1 cellular context compared by ENCODE assay signal in genomic region chr9:113221003-113221799, GRCh38.
TF ChIP-seq lines count a peak whose summit lies in the region.

A gene with protein sequence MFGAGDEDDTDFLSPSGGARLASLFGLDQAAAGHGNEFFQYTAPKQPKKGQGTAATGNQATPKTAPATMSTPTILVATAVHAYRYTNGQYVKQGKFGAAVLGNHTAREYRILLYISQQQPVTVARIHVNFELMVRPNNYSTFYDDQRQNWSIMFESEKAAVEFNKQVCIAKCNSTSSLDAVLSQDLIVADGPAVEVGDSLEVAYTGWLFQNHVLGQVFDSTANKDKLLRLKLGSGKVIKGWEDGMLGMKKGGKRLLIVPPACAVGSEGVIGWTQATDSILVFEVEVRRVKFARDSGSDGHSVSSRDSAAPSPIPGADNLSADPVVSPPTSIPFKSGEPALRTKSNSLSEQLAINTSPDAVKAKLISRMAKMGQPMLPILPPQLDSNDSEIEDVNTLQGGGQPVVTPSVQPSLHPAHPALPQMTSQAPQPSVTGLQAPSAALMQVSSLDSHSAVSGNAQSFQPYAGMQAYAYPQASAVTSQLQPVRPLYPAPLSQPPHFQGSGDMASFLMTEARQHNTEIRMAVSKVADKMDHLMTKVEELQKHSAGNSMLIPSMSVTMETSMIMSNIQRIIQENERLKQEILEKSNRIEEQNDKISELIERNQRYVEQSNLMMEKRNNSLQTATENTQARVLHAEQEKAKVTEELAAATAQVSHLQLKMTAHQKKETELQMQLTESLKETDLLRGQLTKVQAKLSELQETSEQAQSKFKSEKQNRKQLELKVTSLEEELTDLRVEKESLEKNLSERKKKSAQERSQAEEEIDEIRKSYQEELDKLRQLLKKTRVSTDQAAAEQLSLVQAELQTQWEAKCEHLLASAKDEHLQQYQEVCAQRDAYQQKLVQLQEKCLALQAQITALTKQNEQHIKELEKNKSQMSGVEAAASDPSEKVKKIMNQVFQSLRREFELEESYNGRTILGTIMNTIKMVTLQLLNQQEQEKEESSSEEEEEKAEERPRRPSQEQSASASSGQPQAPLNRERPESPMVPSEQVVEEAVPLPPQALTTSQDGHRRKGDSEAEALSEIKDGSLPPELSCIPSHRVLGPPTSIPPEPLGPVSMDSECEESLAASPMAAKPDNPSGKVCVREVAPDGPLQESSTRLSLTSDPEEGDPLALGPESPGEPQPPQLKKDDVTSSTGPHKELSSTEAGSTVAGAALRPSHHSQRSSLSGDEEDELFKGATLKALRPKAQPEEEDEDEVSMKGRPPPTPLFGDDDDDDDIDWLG (minus strand): TSS chr9:113221277. CDS start chr9:113221243, 34 bp downstream.
Gene SLC31A1 (plus strand): TSS chr9:113221544. CDS start chr9:113256149, 34,605 bp downstream.

TF ChIP-seq in HepG2, 621 proteins besides CTCF, POLR2A, EP300 and RAD21 (continued from another document and continues in another):
- peak; percentile 48 for TF ChIP-seq HNRNPK (IDR thresholded peaks at IDR 0.05; ENCODE audit: low read depth, low read length, poor library complexity, severe bottlenecking)
- no peak for TF ChIP-seq ZNF441 (CRISPR knock-in tag; IDR thresholded peaks at IDR 0.05; ENCODE audit: borderline replicate concordance)
- peak; percentile 87 for TF ChIP-seq ZNF143 (CRISPR knock-in tag; IDR thresholded peaks at IDR 0.05)
- no peak for TF ChIP-seq TERF1 (CRISPR knock-in tag; IDR thresholded peaks at IDR 0.05)
- no peak for TF ChIP-seq ZNF83 (CRISPR knock-in tag; IDR thresholded peaks at IDR 0.05; ENCODE audit: borderline replicate concordance)
- peak; percentile 87 for TF ChIP-seq ZMYM4 (CRISPR knock-in tag; IDR thresholded peaks at IDR 0.05)
- peak; percentile 74; the same call in 1 of the 2 replicates for TF ChIP-seq IRF9 (CRISPR knock-in tag; IDR thresholded peaks at IDR 0.05; ENCODE audit: borderline replicate concordance)
- peak; percentile 69; the same call in 1 of the 2 replicates for TF ChIP-seq GMEB1 (CRISPR knock-in tag; IDR thresholded peaks at IDR 0.05; ENCODE audit: borderline replicate concordance)
- TF ChIP-seq NONO (IDR thresholded peaks at IDR 0.05): no peak
- TF ChIP-seq NONO (CRISPR knock-in tag; conservative IDR thresholded peaks at IDR 0.05): peak; percentile 93
- TF ChIP-seq ZHX1 (CRISPR knock-in tag; IDR thresholded peaks at IDR 0.05; ENCODE audit: low read depth): peak; percentile 64; the same call in 1 of the 2 replicates
- TF ChIP-seq YEATS2 (CRISPR knock-in tag; IDR thresholded peaks at IDR 0.05; ENCODE audit: borderline replicate concordance): peak; percentile 92; the same call in 1 of the 2 replicates
- TF ChIP-seq ZNF263 (CRISPR knock-in tag; IDR thresholded peaks at IDR 0.05): no peak; the same call in 1 of the 2 replicates
- 0 out of 2 replicates have a peak, but pooled peaks have one; percentile 6 for TF ChIP-seq RARG (CRISPR knock-in tag; IDR thresholded peaks at IDR 0.05; ENCODE audit: low read depth)
- TF ChIP-seq ZNF124 (CRISPR knock-in tag; IDR thresholded peaks at IDR 0.05): no peak
- peak; percentile 91 for TF ChIP-seq CREM (IDR thresholded peaks at IDR 0.05)
- no peak for TF ChIP-seq CREM (CRISPR knock-in tag; IDR thresholded peaks at IDR 0.05)
- no peak for TF ChIP-seq NFE2L2 (IDR thresholded peaks at IDR 0.05; ENCODE audit: low read length)
- TF ChIP-seq ZNF235 (CRISPR knock-in tag; IDR thresholded peaks at IDR 0.05; ENCODE audit: borderline replicate concordance): no peak
- no peak for TF ChIP-seq ZNF382 (CRISPR knock-in tag; IDR thresholded peaks at IDR 0.05; ENCODE audit: borderline replicate concordance)
- peak; percentile 62; the same call in 1 of the 2 replicates for TF ChIP-seq MXD3 (CRISPR knock-in tag; IDR thresholded peaks at IDR 0.05)
- TF ChIP-seq, protein P1, sequence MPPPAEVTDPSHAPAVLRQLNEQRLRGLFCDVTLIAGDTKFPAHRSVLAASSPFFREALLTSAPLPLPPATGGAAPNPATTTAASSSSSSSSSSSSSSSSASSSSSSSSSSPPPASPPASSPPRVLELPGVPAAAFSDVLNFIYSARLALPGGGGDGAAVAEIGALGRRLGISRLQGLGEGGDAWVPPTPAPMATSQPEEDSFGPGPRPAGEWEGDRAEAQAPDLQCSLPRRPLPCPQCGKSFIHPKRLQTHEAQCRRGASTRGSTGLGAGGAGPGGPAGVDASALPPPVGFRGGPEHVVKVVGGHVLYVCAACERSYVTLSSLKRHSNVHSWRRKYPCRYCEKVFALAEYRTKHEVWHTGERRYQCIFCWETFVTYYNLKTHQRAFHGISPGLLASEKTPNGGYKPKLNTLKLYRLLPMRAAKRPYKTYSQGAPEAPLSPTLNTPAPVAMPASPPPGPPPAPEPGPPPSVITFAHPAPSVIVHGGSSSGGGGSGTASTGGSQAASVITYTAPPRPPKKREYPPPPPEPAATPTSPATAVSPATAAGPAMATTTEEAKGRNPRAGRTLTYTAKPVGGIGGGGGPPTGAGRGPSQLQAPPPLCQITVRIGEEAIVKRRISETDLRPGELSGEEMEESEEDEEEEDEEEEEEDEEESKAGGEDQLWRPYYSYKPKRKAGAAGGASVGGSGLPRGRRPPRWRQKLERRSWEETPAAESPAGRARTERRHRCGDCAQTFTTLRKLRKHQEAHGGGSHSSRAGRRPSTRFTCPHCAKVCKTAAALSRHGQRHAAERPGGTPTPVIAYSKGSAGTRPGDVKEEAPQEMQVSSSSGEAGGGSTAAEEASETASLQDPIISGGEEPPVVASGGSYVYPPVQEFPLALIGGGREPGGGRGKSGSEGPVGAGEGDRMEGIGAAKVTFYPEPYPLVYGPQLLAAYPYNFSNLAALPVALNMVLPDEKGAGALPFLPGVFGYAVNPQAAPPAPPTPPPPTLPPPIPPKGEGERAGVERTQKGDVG (CRISPR knock-in tag; IDR thresholded peaks at IDR 0.05; ENCODE audit: borderline replicate concordance): 0 out of 2 replicates have a peak, but pooled peaks have one; percentile 30
- TF ChIP-seq MBD4 (IDR thresholded peaks at IDR 0.05; ENCODE audit: borderline replicate concordance, low read length): no peak
- no peak for TF ChIP-seq ZFP62 (CRISPR knock-in tag; IDR thresholded peaks at IDR 0.05)
- no peak for TF ChIP-seq THAP7 (CRISPR knock-in tag; IDR thresholded peaks at IDR 0.05)
- TF ChIP-seq SP5 (CRISPR knock-in tag; IDR thresholded peaks at IDR 0.05; ENCODE audit: borderline replicate concordance, low read depth): peak; percentile 69
- no peak for TF ChIP-seq THYN1 (CRISPR knock-in tag; IDR thresholded peaks at IDR 0.05; ENCODE audit: borderline replicate concordance, low read depth)
- TF ChIP-seq HOMEZ (CRISPR knock-in tag; IDR thresholded peaks at IDR 0.05; ENCODE audit: low read depth): peak; percentile 28; the same call in 1 of the 2 replicates
- no peak for TF ChIP-seq PREB (CRISPR knock-in tag; IDR thresholded peaks at IDR 0.05)
- no peak for TF ChIP-seq ZNF572 (CRISPR knock-in tag; IDR thresholded peaks at IDR 0.05)
- 0 out of 2 replicates have a peak, but pooled peaks have one; percentile 53 for TF ChIP-seq ZNF557 (CRISPR knock-in tag; IDR thresholded peaks at IDR 0.05)
- TF ChIP-seq REL (CRISPR knock-in tag; conservative IDR thresholded peaks at IDR 0.05): no peak
- no peak; the same call in 1 of the 2 replicates for TF ChIP-seq ISX (CRISPR knock-in tag; conservative IDR thresholded peaks at IDR 0.05)
- 0 out of 2 replicates have a peak, but pooled peaks have one; percentile 20 for TF ChIP-seq ZMAT3 (CRISPR knock-in tag; conservative IDR thresholded peaks at IDR 0.05)
- TF ChIP-seq, protein P2, sequence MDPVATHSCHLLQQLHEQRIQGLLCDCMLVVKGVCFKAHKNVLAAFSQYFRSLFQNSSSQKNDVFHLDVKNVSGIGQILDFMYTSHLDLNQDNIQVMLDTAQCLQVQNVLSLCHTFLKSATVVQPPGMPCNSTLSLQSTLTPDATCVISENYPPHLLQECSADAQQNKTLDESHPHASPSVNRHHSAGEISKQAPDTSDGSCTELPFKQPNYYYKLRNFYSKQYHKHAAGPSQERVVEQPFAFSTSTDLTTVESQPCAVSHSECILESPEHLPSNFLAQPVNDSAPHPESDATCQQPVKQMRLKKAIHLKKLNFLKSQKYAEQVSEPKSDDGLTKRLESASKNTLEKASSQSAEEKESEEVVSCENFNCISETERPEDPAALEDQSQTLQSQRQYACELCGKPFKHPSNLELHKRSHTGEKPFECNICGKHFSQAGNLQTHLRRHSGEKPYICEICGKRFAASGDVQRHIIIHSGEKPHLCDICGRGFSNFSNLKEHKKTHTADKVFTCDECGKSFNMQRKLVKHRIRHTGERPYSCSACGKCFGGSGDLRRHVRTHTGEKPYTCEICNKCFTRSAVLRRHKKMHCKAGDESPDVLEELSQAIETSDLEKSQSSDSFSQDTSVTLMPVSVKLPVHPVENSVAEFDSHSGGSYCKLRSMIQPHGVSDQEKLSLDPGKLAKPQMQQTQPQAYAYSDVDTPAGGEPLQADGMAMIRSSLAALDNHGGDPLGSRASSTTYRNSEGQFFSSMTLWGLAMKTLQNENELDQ (CRISPR knock-in tag; IDR thresholded peaks at IDR 0.05; ENCODE audit: borderline replicate concordance): no peak
- TF ChIP-seq MLLT10 (CRISPR knock-in tag; IDR thresholded peaks at IDR 0.05): no peak
- no peak for TF ChIP-seq U2AF1 (optimal IDR thresholded peaks at IDR 0.05; ENCODE audit: low read depth, low read length)
- TF ChIP-seq NCOA2 (CRISPR knock-in tag; IDR thresholded peaks at IDR 0.05): 0 out of 2 replicates have a peak, but pooled peaks have one; percentile 23
